Comparison of ENCODE assay signal across 8 cellular contexts in genomic region chr19:3970808-3971598, GRCh38. TPM values are rescaled to one million over a fixed set of nuclear protein-coding genes. Genes with fewer than 3 reads are reported as not detected.
DNase-seq lines count a peak whose midpoint lies in the region; ATAC-seq and TF ChIP-seq lines count a peak whose summit lies in the region.

Gene DAPK3, minus strand, starts transcription at chr19:3971099. Its CDS starts 1,364 bp downstream, at chr19:3969735.

- peaks cover 56% of the 10 kb centered on the region for H3K36me3 Mint-ChIP-seq in GM23338 (ENCODE audit: low read depth)
- H3K36me3 Mint-ChIP-seq in naive thymus-derived CD8-positive, alpha-beta T cell, result peaks cover 0 to 27% (median 5%) of the 10 kb centered on the region in 3 donors

- H3K4me3 ChIP-seq in DOHH2 (ENCODE audit: low read length), result peak within 1 kb of the TSS; percentile 87
- peak within 1 kb of the TSS; percentile 93 for H3K4me3 ChIP-seq in GM23338
- peak within 1 kb of the TSS; percentile 62 to 92 (median 86) for H3K4me3 ChIP-seq in fibroblast of lung (replicated peaks in 1 of 4; ENCODE audit: control extremely low read depth in 1 of 4, insufficient read depth in 1 of 4, low read depth in 3 of 4, low read length in 4 of 4)

- POLR2A ChIA-PET in naive thymus-derived CD8-positive, alpha-beta T cell (lab: Charles Lee), result interaction anchor here (1.0 to 2.3 kb wide), 8 partner anchors 9 to 276 kb away, joined by 4 to 41 read pairs (median 6); partner anchors contain the start of genes EEF2, MRPL54, PIAS4 and YJU2

- H3K27ac ChIP-seq in DOHH2 (ENCODE audit: low read depth, low read length) (peak within 1 kb of the TSS; percentile 63), GM23338 (ENCODE audit: low read depth) (peak within 1 kb of the TSS; percentile 93), fibroblast of lung (ENCODE audit: insufficient read depth, low read length) (peak within 1 kb of the TSS; percentile 97)

- H3F3A ChIP-seq in DOHH2 (ENCODE audit: control insufficient read depth, insufficient read depth) (peaks cover 26% of the 10 kb centered on the region), GM23338 (replicated peaks; ENCODE audit: low read depth) (peaks cover 46% of the 10 kb centered on the region)

- peaks cover 10% of the 10 kb centered on the region; the same call in 1 of the 2 replicates for H4K20me1 ChIP-seq in DOHH2 (ENCODE audit: control insufficient read depth, insufficient read depth, low read depth, low read length)
- H4K20me1 ChIP-seq in GM23338 (replicated peaks; ENCODE audit: insufficient read depth), result peaks cover 23% of the 10 kb centered on the region
- H4K20me1 ChIP-seq in fibroblast of lung (ENCODE audit: control insufficient read depth, extremely low read depth, insufficient read depth, low read length), result no peaks in the 10 kb centered on the region

- H3K79me2 ChIP-seq in DOHH2 (ENCODE audit: control insufficient read depth, low read length), result peaks cover 33% of the 10 kb centered on the region
- H3K79me2 ChIP-seq in GM23338 (replicated peaks; ENCODE audit: insufficient read depth), result peaks cover 40% of the 10 kb centered on the region
- peaks cover 43% of the 10 kb centered on the region for H3K79me2 ChIP-seq in fibroblast of lung (ENCODE audit: control insufficient read depth, insufficient read depth, low read length)

- no peak within 1 kb of the TSS for H2AFZ ChIP-seq in GM23338
- no peak within 1 kb of the TSS for H2AFZ ChIP-seq in fibroblast of lung (ENCODE audit: low read length)

- H3K4me1 Mint-ChIP-seq in GM23338, result peaks cover 28% of the 10 kb centered on the region
- peaks cover 16 to 38% (median 23%) of the 10 kb centered on the region in 4 donors for H3K4me1 Mint-ChIP-seq in naive thymus-derived CD8-positive, alpha-beta T cell

- TF ChIP-seq CTCF in DOHH2 (IDR thresholded peaks at IDR 0.05; ENCODE audit: low read depth, low read length, poor library complexity, severe bottlenecking) (no peak), GM23338 (conservative IDR thresholded peaks at IDR 0.05; ENCODE audit: low read depth in 2 of 2) (no peak), fibroblast of lung (conservative IDR thresholded peaks at IDR 0.05 in 1 of 2, IDR thresholded peaks at IDR 0.05 in 1 of 2; ENCODE audit: low read depth in 1 of 2, low read length in 2 of 2) (no peak)

- H3K9me3 ChIP-seq in DOHH2 (ENCODE audit: control insufficient read depth, insufficient read depth, low read length) (no peaks in the 10 kb centered on the region), fibroblast of lung (ENCODE audit: control insufficient read depth, insufficient read depth, low read depth, low read length) (no peaks in the 10 kb centered on the region)

- peak within 1 kb of the TSS; percentile 96 for H3K27ac Mint-ChIP-seq in GM23338
- H3K27ac Mint-ChIP-seq in naive thymus-derived CD8-positive, alpha-beta T cell, result peak within 1 kb of the TSS; percentile 60 to 96 (median 90)

- no peaks in the 10 kb centered on the region for H3K27me3 ChIP-seq in DOHH2 (ENCODE audit: control insufficient read depth, low read length)
- H3K27me3 ChIP-seq in GM23338 (ENCODE audit: insufficient read depth), result no peaks in the 10 kb centered on the region
- H3K27me3 ChIP-seq in fibroblast of lung (ENCODE audit: control insufficient read depth, insufficient read depth, low read length), result no peaks in the 10 kb centered on the region

- H3K4me2 ChIP-seq in DOHH2 (ENCODE audit: low read length), result peak within 1 kb of the TSS; percentile 83
- H3K4me2 ChIP-seq in GM23338, result peak within 1 kb of the TSS; percentile 92
- H3K4me2 ChIP-seq in fibroblast of lung (ENCODE audit: extremely low read depth, insufficient read depth, low read length), result peak within 1 kb of the TSS; percentile 95

- DNase-seq in GM23338 (ENCODE audit: low spot score), result peak; percentile 99
- peak; percentile 96 for DNase-seq in LHCN-M2 (ENCODE audit: low read depth)
- peak; percentile 98 for DNase-seq in RPMI8226
- peak; percentile 76 to 88 for DNase-seq in activated T-helper 1 cell treated with anti-CD3 and anti-CD28 coated beads, Interleukin-2, amount 50 U/mL, for 16 hours (ENCODE audit: low read depth in 1 of 2, low spot score in 1 of 2)
- peak; percentile 97 for DNase-seq in fibroblast of lung (ENCODE audit: low read depth in 2 of 2)
- DNase-seq in naive thymus-derived CD8-positive, alpha-beta T cell, result peak; percentile 79 to 92 (median 88)
- peak; percentile 70 to 87 (median 84) for DNase-seq in stimulated activated naive CD4-positive, alpha-beta T cell (lab: John Stamatoyannopoulos, UW)

- H3K36me3 ChIP-seq in DOHH2 (ENCODE audit: control insufficient read depth, low read length) (peaks cover 43% of the 10 kb centered on the region), GM23338 (ENCODE audit: insufficient read depth) (peaks cover 12% of the 10 kb centered on the region), fibroblast of lung (ENCODE audit: control insufficient read depth, insufficient read depth, low read length) (peaks cover 18% of the 10 kb centered on the region)

- peak within 1 kb of the TSS; percentile 94 for H3K4me3 Mint-ChIP-seq in GM23338
- H3K4me3 Mint-ChIP-seq in naive thymus-derived CD8-positive, alpha-beta T cell, result peak within 1 kb of the TSS; percentile 83 to 93 (median 88)

- no peaks in the 10 kb centered on the region; the same call in 2 of the 3 replicates for H3K9me3 Mint-ChIP-seq in GM23338
- no peaks in the 10 kb centered on the region for H3K9me3 Mint-ChIP-seq in naive thymus-derived CD8-positive, alpha-beta T cell

- H3K4me1 ChIP-seq in DOHH2 (ENCODE audit: control insufficient read depth, low read length), result peaks cover 29% of the 10 kb centered on the region
- peaks cover 15% of the 10 kb centered on the region for H3K4me1 ChIP-seq in GM23338 (ENCODE audit: insufficient read depth)
- peaks cover 15% of the 10 kb centered on the region for H3K4me1 ChIP-seq in fibroblast of lung (ENCODE audit: control insufficient read depth, extremely low read depth, insufficient read depth, low read length)

- H3K27me3 Mint-ChIP-seq in GM23338 (ENCODE audit: insufficient read depth, low read depth, poor library complexity), result peaks cover 30% of the 10 kb centered on the region
- no peaks in the 10 kb centered on the region for H3K27me3 Mint-ChIP-seq in naive thymus-derived CD8-positive, alpha-beta T cell

- H3K9ac ChIP-seq in fibroblast of lung (ENCODE audit: insufficient read depth, low read length), result peak within 1 kb of the TSS; percentile 96

- H3K9me2 ChIP-seq in DOHH2 (replicated peaks; ENCODE audit: control insufficient read depth, low read length) (no peaks in the 10 kb centered on the region), GM23338 (ENCODE audit: insufficient read depth) (no peaks in the 10 kb centered on the region)

- peak; percentile 65 for ATAC-seq in GM23338
- ATAC-seq in naive thymus-derived CD8-positive, alpha-beta T cell, result peak; percentile 89 to 91

TF ChIP-seq in GM23338, 12 proteins besides CTCF, POLR2A, EP300 and RAD21 (continues in another document):
- TF ChIP-seq ETS1 (IDR thresholded peaks at IDR 0.05) (peak; percentile 51; the same call in 1 of the 2 replicates), NANOG (IDR thresholded peaks at IDR 0.05; ENCODE audit: borderline replicate concordance) (no peak), CREB1 (CRISPR knock-in tag; IDR thresholded peaks at IDR 0.05; ENCODE audit: low read depth) (peak; percentile 91), POLR2AphosphoS5 (IDR thresholded peaks at IDR 0.05; ENCODE audit: low read depth) (peak; percentile 80), REST (IDR thresholded peaks at IDR 0.05; ENCODE audit: unreplicated experiment) (peak; percentile 77), ZNF114 (CRISPR knock-in tag; IDR thresholded peaks at IDR 0.05) (no peak), EZH2 (IDR thresholded peaks at IDR 0.05; ENCODE audit: low read depth, unreplicated experiment) (no peak), EZH2phosphoT487 (IDR thresholded peaks at IDR 0.05; ENCODE audit: unreplicated experiment) (no peak)

RNA-seq across cellular contexts. Expression of gene DAPK3, which starts in this region (rescaled TPM):
- 95.6 and 105 TPM in 2 replicates for total RNA-seq in GM23338 (2014; rRNA removed; shearing (Covaris generic))
- 30.7 and 32.1 TPM in 2 replicates for polyA plus RNA-seq in GM23338 (2016; fragmentation: Nextera tagmentation; extraction: Ambion mirVana)
- total RNA-seq in LHCN-M2 (2014; rRNA removed), result 135 and 150 TPM in 2 replicates
- 126 TPM for polyA plus RNA-seq in LHCN-M2 (2012)
- total RNA-seq in fibroblast of lung, result 113 and 114 TPM in 2 replicates
- polyA plus RNA-seq in fibroblast of lung, result 68.0 and 69.8 TPM in 2 replicates
- polyA plus RNA-seq in fibroblast of lung (2012), result 121 and 124 TPM in 2 replicates
- polyA minus RNA-seq in fibroblast of lung (ENCODE audit: low replicate concordance), result 182 and 282 TPM in 2 replicates
- 10 to 100 TPM; 35.1 to 37.8 TPM for total RNA-seq in naive thymus-derived CD8-positive, alpha-beta T cell
- polyA plus RNA-seq in naive thymus-derived CD8-positive, alpha-beta T cell, result 10 to 100 TPM; 17.7 to 27.7 (median 24.1) TPM

Comparison
In these comparisons a context has a peak if more than half of its experiments do, and no peak if none do; other contexts are left out.
1. Peak in every context shown above with its lines: DNase-seq, ATAC-seq, H3K4me3 ChIP-seq and H3K27ac ChIP-seq.